ENCODE assay signal across 13 cellular contexts in genomic region chr3:129022114-129022994, GRCh38. TPM values are rescaled to one million over a fixed set of nuclear protein-coding genes. Genes with fewer than 3 reads are reported as not detected.
DNase-seq lines count a peak whose midpoint lies in the region; ATAC-seq, FAIRE-seq and TF ChIP-seq lines count a peak whose summit lies in the region.
"Had no signal": no experiment of that assay in that cellular context is flagged by ENCODE, and none has a peak within 500 bp of the region (broad histone marks: within the 10 kb centered on the region; RNA-seq: fewer than 3 reads in every experiment).

No MANE protein-coding gene starts in this region.

- no peak overlapping the region for H3K4me2 ChIP-seq in astrocyte (ENCODE audit: low read length)

- WGBS in ovary, 3 donors, result 12 to 20% (median 16%) methylated on average over 14 of the region's 14 CpGs

- no peaks in the 10 kb centered on the region for H3K9me3 ChIP-seq in astrocyte (ENCODE audit: insufficient read depth, low read depth, low read length)
- H3K9me3 ChIP-seq in ovary, result no peaks in the 10 kb centered on the region

- H3K4me3 ChIP-seq in astrocyte (ENCODE audit: insufficient read depth, low read depth, low read length), result no peak overlapping the region
- H3K4me3 ChIP-seq in ovary, result no peak overlapping the region

- FAIRE-seq in astrocyte (lab: Jason Lieb, UNC), result no peak

- no peaks in the 10 kb centered on the region for H3K36me3 ChIP-seq in astrocyte (ENCODE audit: insufficient read depth, low read length)
- H3K36me3 ChIP-seq in ovary, result no peaks in the 10 kb centered on the region

- no peak overlapping the region for H3K9ac ChIP-seq in astrocyte (ENCODE audit: low read length)

- H3K4me3 Mint-ChIP-seq in astrocyte (ENCODE audit: unreplicated experiment), result peak overlapping the region; percentile 6
- H3K4me3 Mint-ChIP-seq in type B pancreatic cell, result no peak overlapping the region
- H3K4me3 Mint-ChIP-seq: activated CD4-positive, alpha-beta T cell treated with anti-CD3 and anti-CD28 coated beads, Interleukin-2, amount 10 ng/mL, durations not matched to agents 7 days and 5 days; activated naive CD4-positive, alpha-beta T cell treated with anti-CD3 and anti-CD28 coated beads, Interleukin-2, amount 50 U/mL, for 24 hours had no signal

- peaks cover 28% of the 10 kb centered on the region for H3K27me3 Mint-ChIP-seq in astrocyte (ENCODE audit: low read depth, unreplicated experiment)
- H3K27me3 Mint-ChIP-seq in type B pancreatic cell, result peaks cover 11% of the 10 kb centered on the region
- H3K27me3 Mint-ChIP-seq: activated CD4-positive, alpha-beta T cell treated with anti-CD3 and anti-CD28 coated beads, Interleukin-2, amount 10 ng/mL, durations not matched to agents 7 days and 5 days; activated naive CD4-positive, alpha-beta T cell treated with anti-CD3 and anti-CD28 coated beads, Interleukin-2, amount 50 U/mL, for 24 hours had no signal

- H3K36me3 Mint-ChIP-seq in astrocyte (ENCODE audit: low read depth, unreplicated experiment) (peaks cover 3% of the 10 kb centered on the region), type B pancreatic cell (no peaks in the 10 kb centered on the region)
- H3K36me3 Mint-ChIP-seq: activated naive CD4-positive, alpha-beta T cell treated with anti-CD3 and anti-CD28 coated beads, Interleukin-2, amount 50 U/mL, for 24 hours had no signal

- ATAC-seq in left cardiac atrium (peak; percentile 25 to 77), GM19395 (IDR thresholded peaks at IDR 0.05; ENCODE audit: unreplicated experiment) (no peak)

- H3K27ac Mint-ChIP-seq in astrocyte (ENCODE audit: unreplicated experiment) (no peak overlapping the region), type B pancreatic cell (no peak overlapping the region)
- H3K27ac Mint-ChIP-seq: activated CD4-positive, alpha-beta T cell treated with anti-CD3 and anti-CD28 coated beads, Interleukin-2, amount 10 ng/mL, durations not matched to agents 7 days and 5 days; activated naive CD4-positive, alpha-beta T cell treated with anti-CD3 and anti-CD28 coated beads, Interleukin-2, amount 50 U/mL, for 24 hours had no signal

- H3K4me1 Mint-ChIP-seq in astrocyte (ENCODE audit: low read depth, unreplicated experiment) (peaks cover 4% of the 10 kb centered on the region), type B pancreatic cell (ENCODE audit: unreplicated experiment) (peaks cover 12% of the 10 kb centered on the region)

- TF ChIP-seq CTCF in astrocyte (IDR thresholded peaks at IDR 0.05; ENCODE audit: insufficient read depth, low read depth, low read length) (no peak), ovary (IDR thresholded peaks at IDR 0.05) (no peak), type B pancreatic cell (conservative IDR thresholded peaks at IDR 0.05) (no peak)

- H3K27ac ChIP-seq in astrocyte (ENCODE audit: low read depth, low read length) (no peak overlapping the region), ovary (peak overlapping the region in 1 of 2 donors; percentile 46)

- DNase-seq in AG20443 (ENCODE audit: low spot score) (peak; percentile 49), astrocyte (ENCODE audit: low read depth) (no peak), left cardiac atrium (peak; percentile 79), ovary (peak; percentile 81 to 90 (median 86)), type B pancreatic cell (ENCODE audit: extremely low spot score, unreplicated experiment) (no peak), T-helper 2 cell (no peak), SK-N-DZ (ENCODE audit: low spot score) (no peak)
- DNase-seq: activated CD4-positive, alpha-beta T cell treated with anti-CD3 and anti-CD28 coated beads, Interleukin-2, amount 10 ng/mL, durations not matched to agents 7 days and 5 days; NCI-H1092; nucleus accumbens; stimulated activated CD4-positive, alpha-beta T cell treated with anti-CD3 and anti-CD28 coated beads, Interleukin-2, amount 100 ng/mL, for 48 hours had no signal

- TF ChIP-seq POLR2A in ovary (IDR thresholded peaks at IDR 0.05), result no peak

- no peak for TF ChIP-seq EP300 in ovary (IDR thresholded peaks at IDR 0.05)

- no peaks in the 10 kb centered on the region for H4K20me1 ChIP-seq in astrocyte (ENCODE audit: insufficient read depth, low read length)

- no peaks in the 10 kb centered on the region for H3K79me2 ChIP-seq in astrocyte (ENCODE audit: insufficient read depth, low read length)

- intact Hi-C loops in left cardiac atrium (cut with DNase I) (no loop called here), ovary (cut with DNase I) (no loop called here)

- H3K9me3 Mint-ChIP-seq in astrocyte (ENCODE audit: unreplicated experiment) (peaks cover 5% of the 10 kb centered on the region), type B pancreatic cell (no peaks in the 10 kb centered on the region)
- H3K9me3 Mint-ChIP-seq: activated CD4-positive, alpha-beta T cell treated with anti-CD3 and anti-CD28 coated beads, Interleukin-2, amount 10 ng/mL, durations not matched to agents 7 days and 5 days; activated naive CD4-positive, alpha-beta T cell treated with anti-CD3 and anti-CD28 coated beads, Interleukin-2, amount 50 U/mL, for 24 hours had no signal

- H3K27me3 ChIP-seq in astrocyte (ENCODE audit: insufficient read depth, low read length) (peaks cover 15% of the 10 kb centered on the region), ovary (no peaks in the 10 kb centered on the region)

- H3K4me1 ChIP-seq in astrocyte (ENCODE audit: insufficient read depth, low read length), result peaks cover 9% of the 10 kb centered on the region
- peaks cover 24% of the 10 kb centered on the region for H3K4me1 ChIP-seq in ovary (ENCODE audit: insufficient read depth)

- no peak overlapping the region for H2AFZ ChIP-seq in astrocyte (ENCODE audit: low read depth, low read length)

RNA-seq across cellular contexts. Expression of gene EFCC1, which starts 21.2 kb away (rescaled TPM):
- total RNA-seq in astrocyte (not detected in 2 replicates), left cardiac atrium (1 to 10 TPM; 1.1 to 2.3 TPM), ovary (10 to 100 TPM in 1 of 7 donors, 1 to 10 TPM in 6; 3.7 to 15.5 (median 7.8) TPM), type B pancreatic cell (ENCODE audit: low replicate concordance) (0.29 and 2.2 TPM in 2 replicates)
- polyA plus RNA-seq in ovary, result 10 to 100 TPM in 1 of 2 donors, 1 to 10 TPM in 1; 5.2 to 11.2 TPM
- polyA plus RNA-seq in SK-N-DZ (2014; cell fraction: cytosol; rRNA removed), result not detected in 2 replicates
- polyA plus RNA-seq in SK-N-DZ (2014; cell fraction: nucleus; rRNA removed), result not detected in 2 replicates

RNA-seq across cellular contexts. Expression of gene CFAP92, which starts 28.5 kb away (rescaled TPM):
- total RNA-seq in astrocyte (0.10 and 0.52 TPM in 2 replicates), left cardiac atrium (under 1 TPM; 0.29 to 0.73 TPM), ovary (1 to 10 TPM in 5 of 7 donors, under 1 TPM in 2; 0.89 to 3.5 (median 1.4) TPM), type B pancreatic cell (ENCODE audit: low replicate concordance) (4.4 and 4.5 TPM in 2 replicates)
- polyA plus RNA-seq in ovary, result 1 to 10 TPM; 1.5 to 3.8 TPM
- polyA plus RNA-seq in SK-N-DZ (2014; cell fraction: cytosol; rRNA removed), result 0.06 TPM in 1 of 2 replicates, not detected in the other
- polyA plus RNA-seq in SK-N-DZ (2014; cell fraction: nucleus; rRNA removed), result 0.62 TPM in 1 of 2 replicates, not detected in the other

RNA-seq across cellular contexts. Expression of gene GP9, which starts 38.2 kb away (rescaled TPM):
- total RNA-seq in astrocyte (not detected in 2 replicates), left cardiac atrium (under 1 TPM in 1 of 2 donors, not detected in 1; 0.29 TPM), ovary (not detected), type B pancreatic cell (ENCODE audit: low replicate concordance) (not detected in 2 replicates)
- not detected for polyA plus RNA-seq in ovary
- polyA plus RNA-seq in SK-N-DZ (2014; cell fraction: cytosol; rRNA removed), result not detected in 2 replicates
- polyA plus RNA-seq in SK-N-DZ (2014; cell fraction: nucleus; rRNA removed), result not detected in 2 replicates
- total RNA-seq: activated CD4-positive, alpha-beta T cell treated with anti-CD3 and anti-CD28 coated beads, Interleukin-2, amount 10 ng/mL, durations not matched to agents 7 days and 5 days had no signal

Comparison
In these comparisons a context has a peak if more than half of its experiments do, and no peak if none do; other contexts are left out.
1. DNase-seq: peak in AG20443 (single experiment), left cardiac atrium (single experiment) and ovary (5 of 5); none in astrocyte (single experiment), type B pancreatic cell (single experiment), T-helper 2 cell (0 of 5) and SK-N-DZ (single experiment).